Comparison of ENCODE assay signal across 8 cellular contexts in the genomic region with DNA sequence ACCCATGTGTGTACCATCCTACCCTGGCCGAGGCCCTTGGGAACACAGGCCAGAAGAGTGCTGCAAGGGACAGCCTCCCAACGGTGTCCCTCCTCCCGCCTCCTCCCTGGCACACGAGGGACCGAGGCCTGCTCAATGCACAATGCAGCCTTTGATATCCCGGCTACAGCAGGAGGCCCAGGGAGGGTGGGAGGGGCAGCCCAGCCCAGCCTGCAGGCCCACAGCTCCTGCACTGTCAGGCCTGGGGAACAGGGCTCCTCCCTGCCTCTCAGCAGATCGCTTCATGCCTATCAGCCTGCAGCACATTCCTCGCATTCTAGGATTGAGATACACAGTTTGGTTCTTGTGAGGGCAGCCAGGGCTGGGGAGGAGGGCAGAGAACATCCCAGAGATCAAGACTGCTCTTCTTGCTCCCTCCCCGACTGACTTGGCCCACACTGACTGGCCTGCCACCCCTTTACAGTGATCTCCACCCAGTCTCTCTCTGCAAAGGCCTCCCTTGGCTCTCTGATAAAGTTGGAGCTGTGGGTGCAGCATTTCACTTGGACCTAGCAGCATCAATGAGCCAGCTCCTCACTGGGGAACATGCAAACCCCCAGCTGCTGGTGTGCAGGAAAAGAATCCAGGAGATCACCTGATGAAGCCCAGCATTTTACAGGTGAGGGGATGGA. TPM values are rescaled to one million over a fixed set of nuclear protein-coding genes. Genes with fewer than 3 reads are reported as not detected.
DNase-seq lines count a peak whose midpoint lies in the region; ATAC-seq and TF ChIP-seq lines count a peak whose summit lies in the region.

A gene (minus strand): TSS at position 46 of the 671 bp plus-strand sequence. CDS start 40 bp downstream, at position 6.

- WGBS in esophagus, 2 donors, result 18 to 24% methylated on average over 9 of the region's 9 CpGs
- WGBS in mesendoderm (ENCODE audit: extremely low coverage, insufficient coverage, low lambda C conversion rate), result no CpG with 5 or more reads among the region's 9 CpGs
- WGBS in aorta, 2 donors, result 47 to 48% methylated on average over 9 of the region's 9 CpGs
- 6 to 22% (median 8%) methylated on average over 9 of the region's 9 CpGs for WGBS in ovary, 3 donors

- peak within 1 kb of the TSS; percentile 10 for H2BK5ac ChIP-seq in mesendoderm (ENCODE audit: low read length)

- H3K27ac ChIP-seq in esophagus (ENCODE audit: low read depth in 2 of 2, low read length in 1 of 2), result peak within 1 kb of the TSS; percentile 77 to 90
- H3K27ac ChIP-seq in mesendoderm (ENCODE audit: low read depth, low read length), result no peak within 1 kb of the TSS
- H3K27ac ChIP-seq in aorta (ENCODE audit: low read depth in 1 of 2, low read length in 2 of 2), result no peak within 1 kb of the TSS
- no peak within 1 kb of the TSS for H3K27ac ChIP-seq in WERI-Rb-1
- H3K27ac ChIP-seq in ovary, result no peak within 1 kb of the TSS

- no peaks in the 10 kb centered on the region for H3K79me2 ChIP-seq in mesendoderm (ENCODE audit: control insufficient read depth, insufficient read depth, low read length)

- peaks cover 2 to 11% of the 10 kb centered on the region in 2 donors for H3K4me1 ChIP-seq in esophagus (ENCODE audit: control insufficient read depth in 2 of 2, insufficient read depth in 2 of 2, low read length in 1 of 2)
- H3K4me1 ChIP-seq in mesendoderm (ENCODE audit: control insufficient read depth, low read depth, low read length), result peaks cover 11% of the 10 kb centered on the region
- peaks cover 0 to 4% of the 10 kb centered on the region in 2 donors for H3K4me1 ChIP-seq in aorta (ENCODE audit: control insufficient read depth in 1 of 2, insufficient read depth in 2 of 2, low read length in 2 of 2)
- H3K4me1 ChIP-seq in ovary (ENCODE audit: insufficient read depth), result no peaks in the 10 kb centered on the region

- no peak within 1 kb of the TSS for H3K23ac ChIP-seq in mesendoderm (ENCODE audit: low read length)

- H2BK120ac ChIP-seq in mesendoderm (ENCODE audit: low read depth, low read length), result no peak within 1 kb of the TSS

- no peaks in the 10 kb centered on the region for H3K27me3 ChIP-seq in esophagus (ENCODE audit: control insufficient read depth in 1 of 2, insufficient read depth in 2 of 2, low read length in 2 of 2)
- no peaks in the 10 kb centered on the region for H3K27me3 ChIP-seq in mesendoderm (ENCODE audit: insufficient read depth, low read length, poor library complexity)
- no peaks in the 10 kb centered on the region for H3K27me3 ChIP-seq in aorta (ENCODE audit: control insufficient read depth in 1 of 2, insufficient read depth in 2 of 2, low read length in 1 of 2)
- peaks cover 44% of the 10 kb centered on the region for H3K27me3 ChIP-seq in WERI-Rb-1 (ENCODE audit: insufficient read depth, low read depth, severe bottlenecking)
- no peaks in the 10 kb centered on the region for H3K27me3 ChIP-seq in ovary

- H3K56ac ChIP-seq in mesendoderm (ENCODE audit: low read length), result peak within 1 kb of the TSS; percentile 50

- peak within 1 kb of the TSS; percentile 11 for H3K4ac ChIP-seq in mesendoderm (ENCODE audit: low read depth, low read length)

- H2BK15ac ChIP-seq in mesendoderm (replicated peaks; ENCODE audit: low read depth), result no peak within 1 kb of the TSS

- TF ChIP-seq EP300 in ovary (IDR thresholded peaks at IDR 0.05), result no peak

- no peak for TF ChIP-seq POLR2A in ovary (IDR thresholded peaks at IDR 0.05)

- intact Hi-C loops in aorta (cut with DNase I), result no loop called here
- intact Hi-C loops in ovary (cut with DNase I), result no loop called here

- H3K9me3 ChIP-seq in esophagus (ENCODE audit: control insufficient read depth in 2 of 2, insufficient read depth in 1 of 2, low read depth in 1 of 2, low read length in 1 of 2), result no peaks in the 10 kb centered on the region
- H3K9me3 ChIP-seq in aorta (ENCODE audit: control insufficient read depth, low read length), result peaks cover 2% of the 10 kb centered on the region
- H3K9me3 ChIP-seq in WERI-Rb-1 (ENCODE audit: severe bottlenecking), result no peaks in the 10 kb centered on the region
- H3K9me3 ChIP-seq in ovary, result no peaks in the 10 kb centered on the region

- no peaks in the 10 kb centered on the region for H3K79me1 ChIP-seq in mesendoderm (ENCODE audit: low read length)

- no peak within 1 kb of the TSS for H3K9ac ChIP-seq in mesendoderm (ENCODE audit: low read length)

- TF ChIP-seq CTCF in WERI-Rb-1 (IDR thresholded peaks at IDR 0.05; ENCODE audit: low read depth, low read length) (no peak), ovary (IDR thresholded peaks at IDR 0.05) (no peak)

- peak; percentile 36 for ATAC-seq in aorta (ENCODE audit: low FRiP score)
- no peak for ATAC-seq in GM18519 (IDR thresholded peaks at IDR 0.05; ENCODE audit: low FRiP score, unreplicated experiment)
- ATAC-seq in HG02870 (IDR thresholded peaks at IDR 0.05; ENCODE audit: unreplicated experiment), result no peak

- no peak within 1 kb of the TSS for H3K4me3 ChIP-seq in esophagus (ENCODE audit: low read depth in 1 of 2, low read length in 2 of 2)
- H3K4me3 ChIP-seq in mesendoderm (ENCODE audit: low read length), result no peak within 1 kb of the TSS
- H3K4me3 ChIP-seq in aorta (ENCODE audit: low read length in 2 of 2), result no peak within 1 kb of the TSS
- no peak within 1 kb of the TSS for H3K4me3 ChIP-seq in WERI-Rb-1 (ENCODE audit: low read depth, low read length)
- no peak within 1 kb of the TSS for H3K4me3 ChIP-seq in ovary

- H4K5ac ChIP-seq in mesendoderm (ENCODE audit: low read length), result no peak within 1 kb of the TSS

- H3K4me2 ChIP-seq in mesendoderm (ENCODE audit: low read length), result no peak within 1 kb of the TSS

- peak within 1 kb of the TSS; percentile 28 for H3K18ac ChIP-seq in mesendoderm (ENCODE audit: low read length)

- DNase-seq in NCI-H526 (lab: John Stamatoyannopoulos, UW) (peak; percentile 63 to 86), mesendoderm (peak; percentile 98), aorta (peak in 1 of 2 donors; percentile 72), WERI-Rb-1 (no peak), ovary (no peak)

- H4K8ac ChIP-seq in mesendoderm (ENCODE audit: low read depth, low read length), result no peak within 1 kb of the TSS

- H2AK5ac ChIP-seq in mesendoderm (ENCODE audit: low read length), result no peak within 1 kb of the TSS

- H3K36me3 ChIP-seq in esophagus (ENCODE audit: control insufficient read depth in 2 of 2, insufficient read depth in 2 of 2, low read length in 1 of 2) (no peaks in the 10 kb centered on the region), mesendoderm (ENCODE audit: control insufficient read depth, insufficient read depth, low read length) (no peaks in the 10 kb centered on the region), aorta (ENCODE audit: control insufficient read depth in 1 of 2, insufficient read depth in 2 of 2, low read length in 1 of 2) (peaks cover 0 to 1% of the 10 kb centered on the region in 2 donors), WERI-Rb-1 (no peaks in the 10 kb centered on the region), ovary (no peaks in the 10 kb centered on the region)

RNA-seq across cellular contexts. Expression of the gene that starts here (rescaled TPM):
- polyA plus RNA-seq in esophagus (1 to 10 TPM; 1.4 to 5.1 TPM), aorta (not detected), ovary (under 1 TPM; 0.21 to 0.78 TPM)
- polyA plus RNA-seq in mesendoderm (2013, experiment 1 of 2), result 0.49 TPM
- polyA plus RNA-seq in mesendoderm (2013, experiment 2 of 2), result 0.80 TPM
- total RNA-seq in aorta (1 to 10 TPM; 1.1 to 2.9 TPM), ovary (under 1 TPM; 0.18 to 0.80 (median 0.59) TPM)

Comparison
In these comparisons a context has a peak if more than half of its experiments do, and no peak if none do; other contexts are left out.
1. DNase-seq: peak in NCI-H526 (2 of 2) and mesendoderm (single experiment); none in WERI-Rb-1 (single experiment) and ovary (0 of 5).
2. H3K27ac ChIP-seq: peak in esophagus (2 of 2); none in mesendoderm (single experiment), aorta (0 of 2), WERI-Rb-1 (single experiment) and ovary (0 of 2).